ENCODE assay signal across 18 cellular contexts in the genomic region with DNA sequence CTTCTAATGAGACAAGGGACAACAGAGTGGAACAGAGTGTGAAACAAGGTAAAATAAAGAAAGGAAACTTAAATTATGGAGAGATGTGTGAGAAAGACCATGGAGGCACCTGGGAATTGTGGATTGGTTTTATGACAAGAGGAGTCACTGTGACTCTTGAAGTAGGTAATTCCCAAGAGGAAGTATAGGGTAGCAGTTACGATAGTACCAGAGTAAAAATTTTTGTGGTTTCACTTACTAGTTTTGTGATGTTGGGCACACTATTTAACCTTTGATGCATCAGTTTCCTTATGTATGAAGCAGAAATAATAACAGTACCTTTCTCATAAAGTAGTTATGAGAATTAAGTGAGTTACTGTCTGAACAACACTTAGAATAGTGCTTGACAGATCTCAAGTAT.
DNase-seq lines count a peak whose midpoint lies in the region; ATAC-seq, FAIRE-seq and TF ChIP-seq lines count a peak whose summit lies in the region.
"Had no signal": no experiment of that assay in that cellular context is flagged by ENCODE, and none has a peak within 500 bp of the region (broad histone marks: within the 10 kb centered on the region; RNA-seq: fewer than 3 reads in every experiment).

No MANE protein-coding gene starts in this region.

- DNase-seq in H54 (ENCODE audit: insufficient read length, low spot score) (no peak), PC-3 (peak; percentile 34), NCI-H748 treated with DMSO at 0.1 percent for 48 hours (lab: John Stamatoyannopoulos, UW) (no peak), chondrocyte (ENCODE audit: low spot score) (no peak)
- no peak for DNase-seq in stimulated activated naive B cell treated with anti-CD40 and anti-IgM and Interleukin-4, amounts not matched to agents 10 μg/mL and 1 μg/mL and 100 μg/mL, for 72 hours
- DNase-seq: 8988T; Calu3; CD8-positive, alpha-beta T cell; DMS53 had no signal

- no peaks in the 10 kb centered on the region for H3F3A ChIP-seq in PC-3 (ENCODE audit: low read length, unreplicated experiment)

- BruUV-seq in PC-3 (replicated peaks; lab: Mats Ljungman, UMichigan) = no TSS peak

- H3K4me1 Mint-ChIP-seq in stimulated activated naive B cell treated with anti-CD40 and anti-IgM and Interleukin-4, amounts not matched to agents 10 μg/mL and 1 μg/mL and 100 μg/mL, for 72 hours = peaks cover 0 to 2% of the 10 kb centered on the region in 2 donors
- H3K4me1 Mint-ChIP-seq in chondrocyte (ENCODE audit: low read depth) = no peaks in the 10 kb centered on the region

- H3K9ac ChIP-seq in BLaER1 = no peak overlapping the region
- no peak overlapping the region for H3K9ac ChIP-seq in PC-3 (ENCODE audit: low read length)
- H3K9ac ChIP-seq: BLaER1 treated with 17β-estradiol and CSF1 and Interleukin-3, amounts not matched to agents 10 nM and 100 nM had no signal

- intact Hi-C loops in PC-3 (cut with micrococcal nuclease) = no loop called here

- no peaks in the 10 kb centered on the region for H3K36me3 Mint-ChIP-seq in stimulated activated naive B cell treated with anti-CD40 and anti-IgM and Interleukin-4, amounts not matched to agents 10 μg/mL and 1 μg/mL and 100 μg/mL, for 72 hours
- H3K36me3 Mint-ChIP-seq in chondrocyte (ENCODE audit: low read depth) = no peaks in the 10 kb centered on the region
- H3K36me3 Mint-ChIP-seq: CD8-positive, alpha-beta T cell had no signal

- H3K4me3 Mint-ChIP-seq in stimulated activated naive B cell treated with anti-CD40 and anti-IgM and Interleukin-4, amounts not matched to agents 10 μg/mL and 1 μg/mL and 100 μg/mL, for 72 hours = no peak overlapping the region
- no peak overlapping the region for H3K4me3 Mint-ChIP-seq in chondrocyte (ENCODE audit: unreplicated experiment)
- H3K4me3 Mint-ChIP-seq: CD8-positive, alpha-beta T cell had no signal

- H3K27ac Mint-ChIP-seq in stimulated activated naive B cell treated with anti-CD40 and anti-IgM and Interleukin-4, amounts not matched to agents 10 μg/mL and 1 μg/mL and 100 μg/mL, for 72 hours = no peak overlapping the region
- H3K27ac Mint-ChIP-seq in chondrocyte (ENCODE audit: unreplicated experiment) = no peak overlapping the region
- H3K27ac Mint-ChIP-seq: CD8-positive, alpha-beta T cell had no signal

- TF ChIP-seq POLR2A in H54 (IDR thresholded peaks at IDR 0.05; ENCODE audit: low read depth, low read length) = no peak

- FAIRE-seq in H54 (lab: Jason Lieb, UNC) = peak; percentile 68
- FAIRE-seq: G401.6, GM12892, GM18507, H1 had no signal

- POLR2A ChIA-PET in PC-3 (lab: Charles Lee; ENCODE audit: unreplicated experiment) = no interaction called here

- H4K20me1 ChIP-seq in BLaER1 = no peaks in the 10 kb centered on the region
- H4K20me1 ChIP-seq in PC-3 (ENCODE audit: low read length) = no peaks in the 10 kb centered on the region
- H4K20me1 ChIP-seq: BLaER1 treated with 17β-estradiol and CSF1 and Interleukin-3, amounts not matched to agents 10 nM and 100 nM had no signal

- no peaks in the 10 kb centered on the region for H3K9me3 Mint-ChIP-seq in stimulated activated naive B cell treated with anti-CD40 and anti-IgM and Interleukin-4, amounts not matched to agents 10 μg/mL and 1 μg/mL and 100 μg/mL, for 72 hours
- peaks cover 3% of the 10 kb centered on the region for H3K9me3 Mint-ChIP-seq in chondrocyte (ENCODE audit: low read depth)
- H3K9me3 Mint-ChIP-seq: CD8-positive, alpha-beta T cell had no signal

- H3K27me3 ChIP-seq in BLaER1 (no peaks in the 10 kb centered on the region), PC-3 (ENCODE audit: low read length) (no peaks in the 10 kb centered on the region)
- H3K27me3 ChIP-seq: BLaER1 treated with 17β-estradiol and CSF1 and Interleukin-3, amounts not matched to agents 10 nM and 100 nM had no signal

- ATAC-seq in PC-3 (no peak), GM19463 (IDR thresholded peaks at IDR 0.05; ENCODE audit: unreplicated experiment) (no peak)
- ATAC-seq in stimulated activated naive B cell treated with anti-CD40 and anti-IgM and Interleukin-4, amounts not matched to agents 10 μg/mL and 1 μg/mL and 100 μg/mL, for 72 hours (replicated peaks) = peak; percentile 31 to 71
- ATAC-seq: CD8-positive, alpha-beta T cell had no signal

- no peaks in the 10 kb centered on the region for H3K9me3 ChIP-seq in BLaER1
- H3K9me3 ChIP-seq in PC-3 (ENCODE audit: low read length) = no peaks in the 10 kb centered on the region
- H3K9me3 ChIP-seq: BLaER1 treated with 17β-estradiol and CSF1 and Interleukin-3, amounts not matched to agents 10 nM and 100 nM; HAP-1 had no signal

- no peaks in the 10 kb centered on the region for H3K27me3 Mint-ChIP-seq in stimulated activated naive B cell treated with anti-CD40 and anti-IgM and Interleukin-4, amounts not matched to agents 10 μg/mL and 1 μg/mL and 100 μg/mL, for 72 hours
- H3K27me3 Mint-ChIP-seq in chondrocyte (ENCODE audit: low read depth) = no peaks in the 10 kb centered on the region

- H3K36me3 ChIP-seq in BLaER1 = no peaks in the 10 kb centered on the region
- H3K36me3 ChIP-seq in PC-3 (ENCODE audit: low read depth, low read length) = no peaks in the 10 kb centered on the region
- H3K36me3 ChIP-seq: BLaER1 treated with 17β-estradiol and CSF1 and Interleukin-3, amounts not matched to agents 10 nM and 100 nM; HAP-1 had no signal

- no peak overlapping the region for H2AFZ ChIP-seq in PC-3 (ENCODE audit: low read length)

- H3K27ac ChIP-seq in BLaER1 = no peak overlapping the region
- H3K27ac ChIP-seq in PC-3 (ENCODE audit: low read length) = no peak overlapping the region
- H3K27ac ChIP-seq: BLaER1 treated with 17β-estradiol and CSF1 and Interleukin-3, amounts not matched to agents 10 nM and 100 nM; HL-60 had no signal

- H3K4me3 ChIP-seq in BLaER1 (no peak overlapping the region), PC-3 (ENCODE audit: low read length) (no peak overlapping the region)
- H3K4me3 ChIP-seq: BLaER1 treated with 17β-estradiol and CSF1 and Interleukin-3, amounts not matched to agents 10 nM and 100 nM; HAP-1 had no signal

- TF ChIP-seq CTCF in PC-3 (conservative IDR thresholded peaks at IDR 0.05; ENCODE audit: low read depth, low read length) (no peak), chondrocyte (IDR thresholded peaks at IDR 0.05) (no peak)

- CTCF ChIA-PET in PC-3 (lab: Charles Lee) = no interaction called here

- H3K4me1 ChIP-seq in BLaER1 = peaks cover 6% of the 10 kb centered on the region; the same call in 1 of the 2 replicates
- no peaks in the 10 kb centered on the region for H3K4me1 ChIP-seq in PC-3 (ENCODE audit: insufficient read depth, low read length)
- H3K4me1 ChIP-seq: HAP-1 had no signal

- 0 out of 2 replicates have a peak overlapping the region, but pooled peaks have one; percentile 3 for H3K4me2 ChIP-seq in BLaER1
- no peak overlapping the region for H3K4me2 ChIP-seq in PC-3 (ENCODE audit: low read length)

- no peaks in the 10 kb centered on the region for H3K9me2 ChIP-seq in PC-3 (replicated peaks; ENCODE audit: low read length)

- no peaks in the 10 kb centered on the region for H3K79me2 ChIP-seq in PC-3 (ENCODE audit: low read length)

Comparison
In these comparisons a context has a peak if more than half of its experiments do, and no peak if none do; other contexts are left out.
1. ATAC-seq: peak in stimulated activated naive B cell treated with anti-CD40 and anti-IgM and Interleukin-4, amounts not matched to agents 10 μg/mL and 1 μg/mL and 100 μg/mL, for 72 hours (2 of 2); none in PC-3 (single experiment) and GM19463 (single experiment).